In the genomic region with DNA sequence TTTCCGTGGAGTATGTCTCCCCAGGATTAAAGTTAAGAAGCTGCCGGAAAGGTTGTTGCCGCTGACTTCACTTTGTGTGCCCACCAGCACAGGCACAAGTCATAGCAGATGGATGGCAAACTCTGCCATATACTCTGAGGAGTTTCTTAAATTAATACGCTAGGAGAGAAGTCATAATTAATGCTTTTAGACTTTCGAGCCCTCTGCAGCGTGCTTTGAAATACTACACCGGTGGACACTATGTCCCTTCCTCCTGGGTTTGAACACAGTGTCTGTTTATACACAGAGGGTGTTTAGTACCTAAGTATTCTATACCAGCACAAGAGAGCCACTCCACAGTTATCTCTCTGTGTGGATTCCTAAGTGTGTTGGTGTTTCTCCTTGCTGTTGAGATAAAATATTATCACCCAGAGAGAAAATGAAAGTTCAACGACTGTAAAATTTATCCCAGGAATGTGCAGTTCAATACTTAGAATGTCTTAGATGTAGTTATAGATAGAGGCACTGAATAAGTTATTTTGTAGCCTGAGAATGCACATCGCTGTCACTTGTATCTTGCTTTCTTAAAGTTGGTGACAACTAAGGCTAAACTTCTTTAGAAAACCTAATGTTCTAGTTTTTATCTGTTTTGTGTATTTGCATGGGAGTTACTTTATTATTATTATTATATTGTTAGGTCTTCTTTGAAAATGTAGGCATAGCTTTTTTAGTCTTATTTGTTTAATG, we compare ENCODE assay signal across 8 cellular contexts. TPM values are rescaled to one million over a fixed set of nuclear protein-coding genes. Genes with fewer than 3 reads are reported as not detected.
DNase-seq lines count a peak whose midpoint lies in the region; ATAC-seq and TF ChIP-seq lines count a peak whose summit lies in the region.

No MANE protein-coding gene starts in this region.

- H3K9me3 ChIP-seq in Loucy (ENCODE audit: insufficient read depth, low read depth, low read length) (no peaks in the 10 kb centered on the region), adipocyte (ENCODE audit: control insufficient read depth, low read length) (no peaks in the 10 kb centered on the region), iPS-18a (ENCODE audit: control insufficient read depth, low read depth, low read length) (no peaks in the 10 kb centered on the region)

- peaks cover 15% of the 10 kb centered on the region for H3F3A ChIP-seq in Loucy (ENCODE audit: low read depth)

- H3K27me3 ChIP-seq in Loucy (ENCODE audit: insufficient read depth, low read length, poor library complexity, severe bottlenecking) (peaks cover 5% of the 10 kb centered on the region), adipocyte (replicated peaks; ENCODE audit: control insufficient read depth, insufficient read depth, low read length) (no peaks in the 10 kb centered on the region), iPS-18a (ENCODE audit: control insufficient read depth, insufficient read depth, low read length) (peaks cover 21% of the 10 kb centered on the region)

- H3K4me3 ChIP-seq in Loucy (ENCODE audit: low read length, poor library complexity, severe bottlenecking) (peak overlapping the region; percentile 98), adipocyte (ENCODE audit: low read length) (peak overlapping the region; percentile 92), iPS-18a (ENCODE audit: low read length) (peak overlapping the region; percentile 81)

- H3K9ac ChIP-seq in Loucy (ENCODE audit: low read depth, low read length, poor library complexity, severe bottlenecking): peak overlapping the region; percentile 95
- peak overlapping the region; percentile 99 for H3K9ac ChIP-seq in adipocyte (ENCODE audit: low read length)
- H3K9ac ChIP-seq in iPS-18a (ENCODE audit: low read length): peak overlapping the region; percentile 72

- H3K36me3 Mint-ChIP-seq in stimulated activated memory B cell treated with anti-CD40 and anti-IgM and Interleukin-4, amounts not matched to agents 10 μg/mL and 1 μg/mL and 100 μg/mL, for 72 hours: peaks cover 27% of the 10 kb centered on the region

- H3K4me1 Mint-ChIP-seq in stimulated activated memory B cell treated with anti-CD40 and anti-IgM and Interleukin-4, amounts not matched to agents 10 μg/mL and 1 μg/mL and 100 μg/mL, for 72 hours: peaks cover 66% of the 10 kb centered on the region

- H3K4me3 Mint-ChIP-seq in stimulated activated memory B cell treated with anti-CD40 and anti-IgM and Interleukin-4, amounts not matched to agents 10 μg/mL and 1 μg/mL and 100 μg/mL, for 72 hours: peak overlapping the region; percentile 93

- peak overlapping the region; percentile 95 for H3K27ac Mint-ChIP-seq in stimulated activated memory B cell treated with anti-CD40 and anti-IgM and Interleukin-4, amounts not matched to agents 10 μg/mL and 1 μg/mL and 100 μg/mL, for 72 hours

- H3K4me1 ChIP-seq in Loucy (ENCODE audit: insufficient read depth, low read length, poor library complexity, severe bottlenecking) (peaks cover 75% of the 10 kb centered on the region), adipocyte (ENCODE audit: control insufficient read depth, insufficient read depth, low read length) (peaks cover 66% of the 10 kb centered on the region), iPS-18a (ENCODE audit: control insufficient read depth, low read depth, low read length) (peaks cover 13% of the 10 kb centered on the region)

- no peak overlapping the region for H3K27ac ChIP-seq in iPS-18a (ENCODE audit: low read length)

- H4K20me1 ChIP-seq in Loucy (ENCODE audit: insufficient read depth, low read length, poor library complexity, severe bottlenecking): peaks cover 61% of the 10 kb centered on the region

- H3K9me2 ChIP-seq in Loucy (replicated peaks; ENCODE audit: low read depth, low read length): no peaks in the 10 kb centered on the region

- H3K9me3 Mint-ChIP-seq in stimulated activated memory B cell treated with anti-CD40 and anti-IgM and Interleukin-4, amounts not matched to agents 10 μg/mL and 1 μg/mL and 100 μg/mL, for 72 hours: no peaks in the 10 kb centered on the region

- H3K36me3 ChIP-seq in Loucy (ENCODE audit: insufficient read depth, low read length): no peaks in the 10 kb centered on the region
- H3K36me3 ChIP-seq in adipocyte (ENCODE audit: control insufficient read depth, insufficient read depth, low read length, severe bottlenecking): no peaks in the 10 kb centered on the region
- no peaks in the 10 kb centered on the region for H3K36me3 ChIP-seq in iPS-18a (ENCODE audit: control insufficient read depth, low read depth, low read length)

- DNase-seq in COLO668 (lab: John Stamatoyannopoulos, UW; ENCODE audit: unreplicated experiment) (peak; percentile 8), adipocyte (ENCODE audit: low read depth) (peak; percentile 67), ureter (ENCODE audit: low spot score) (no peak), NCI-H774 (lab: John Stamatoyannopoulos, UW) (no peak)
- DNase-seq in effector CD8-positive, alpha-beta T cell (lab: John Stamatoyannopoulos, UW): no peak

- ATAC-seq in stimulated activated memory B cell treated with anti-CD40 and anti-IgM and Interleukin-4, amounts not matched to agents 10 μg/mL and 1 μg/mL and 100 μg/mL, for 72 hours: no peak

- no peak for TF ChIP-seq CTCF in Loucy (conservative IDR thresholded peaks at IDR 0.05; ENCODE audit: low read length)

- no peak overlapping the region for H2AFZ ChIP-seq in Loucy (ENCODE audit: low read length)

- peak overlapping the region; percentile 89 for H3K4me2 ChIP-seq in Loucy (ENCODE audit: low read depth, low read length, poor library complexity, severe bottlenecking)

- H3K79me2 ChIP-seq in Loucy (ENCODE audit: insufficient read depth, low read length): peaks cover 92% of the 10 kb centered on the region

- H3K27me3 Mint-ChIP-seq in stimulated activated memory B cell treated with anti-CD40 and anti-IgM and Interleukin-4, amounts not matched to agents 10 μg/mL and 1 μg/mL and 100 μg/mL, for 72 hours: no peaks in the 10 kb centered on the region

RNA-seq across cellular contexts. Expression of a gene that starts 1.6 kb away (rescaled TPM):
- 223 TPM for total RNA-seq in ureter

Comparison
In these comparisons a context has a peak if more than half of its experiments do, and no peak if none do; other contexts are left out.
1. DNase-seq: peak in COLO668 (single experiment) and adipocyte (single experiment); none in ureter (single experiment), effector CD8-positive, alpha-beta T cell (single experiment) and NCI-H774 (single experiment).
2. Peak in every context shown above with its lines, with median percentiles within 50 percentile points of each other: H3K4me3 ChIP-seq and H3K9ac ChIP-seq.